Comparison of ENCODE assay signal across 25 cellular contexts in genomic region chr7:99344061-99344647, GRCh38. TPM values are rescaled to one million over a fixed set of nuclear protein-coding genes. Genes with fewer than 3 reads are reported as not detected.
A peak's percentile ranks its signal among the peaks of the same experiment; 100 is the strongest.
DNase-seq lines count a peak whose midpoint lies in the region; ATAC-seq, FAIRE-seq and TF ChIP-seq lines count a peak whose summit lies in the region.
"Had no signal": no experiment of that assay in that cellular context is flagged by ENCODE, and none has a peak within 500 bp of the region (broad histone marks: within the 10 kb centered on the region; RNA-seq: fewer than 3 reads in every experiment).

No MANE protein-coding gene starts in this region.

- peak overlapping the region; percentile 16 for H3K27ac Mint-ChIP-seq in activated CD8-positive, alpha-beta T cell treated with anti-CD3 and anti-CD28 coated beads for 36 hours
- no peak overlapping the region for H3K27ac Mint-ChIP-seq in activated CD8-positive, alpha-beta T cell treated with anti-CD3 and anti-CD28 coated beads, Interleukin-2, amount 10 ng/mL, durations not matched to agents 7 days and 5 days
- peak overlapping the region; percentile 15 for H3K27ac Mint-ChIP-seq in activated CD8-positive, alpha-beta memory T cell treated with anti-CD3 and anti-CD28 coated beads, Interleukin-2, amount 10 ng/mL, durations not matched to agents 7 days and 5 days
- peak overlapping the region; percentile 57 for H3K27ac Mint-ChIP-seq in endothelial cell (ENCODE audit: unreplicated experiment)
- H3K27ac Mint-ChIP-seq: CD8-positive, alpha-beta T cell; H9 had no signal

- CTCF ChIA-PET in activated CD8-positive, alpha-beta T cell treated with anti-CD3 and anti-CD28 coated beads for 36 hours (lab: Charles Lee): no interaction called here
- CTCF ChIA-PET in activated CD8-positive, alpha-beta T cell treated with anti-CD3 and anti-CD28 coated beads, Interleukin-2, amount 10 ng/mL, durations not matched to agents 7 days and 5 days (lab: Charles Lee): interaction anchor here (0.6 to 1.9 kb wide), 2 partner anchors 14 to 101 kb away, joined by 4 read pairs; no protein-coding TSS in a partner anchor
- CTCF ChIA-PET in activated CD8-positive, alpha-beta memory T cell treated with anti-CD3 and anti-CD28 coated beads, Interleukin-2, amount 10 ng/mL, durations not matched to agents 7 days and 5 days (lab: Charles Lee): no interaction called here

- no peak for TF ChIP-seq CTCF in activated CD8-positive, alpha-beta T cell treated with anti-CD3 and anti-CD28 coated beads for 36 hours (IDR thresholded peaks at IDR 0.05)
- no peak for TF ChIP-seq CTCF in endothelial cell (IDR thresholded peaks at IDR 0.05; ENCODE audit: unreplicated experiment)

- intact Hi-C loops in activated CD8-positive, alpha-beta T cell treated with anti-CD3 and anti-CD28 coated beads for 36 hours (cut with micrococcal nuclease): no loop called here

- H3K4me3 Mint-ChIP-seq in activated CD8-positive, alpha-beta T cell treated with anti-CD3 and anti-CD28 coated beads for 36 hours: no peak overlapping the region
- no peak overlapping the region for H3K4me3 Mint-ChIP-seq in activated CD8-positive, alpha-beta T cell treated with anti-CD3 and anti-CD28 coated beads, Interleukin-2, amount 10 ng/mL, durations not matched to agents 7 days and 5 days
- no peak overlapping the region for H3K4me3 Mint-ChIP-seq in activated CD8-positive, alpha-beta memory T cell treated with anti-CD3 and anti-CD28 coated beads, Interleukin-2, amount 10 ng/mL, durations not matched to agents 7 days and 5 days
- peak overlapping the region; percentile 42 for H3K4me3 Mint-ChIP-seq in endothelial cell (ENCODE audit: unreplicated experiment)
- H3K4me3 Mint-ChIP-seq: CD8-positive, alpha-beta T cell; H9 had no signal

- H3K9me3 Mint-ChIP-seq in activated CD8-positive, alpha-beta T cell treated with anti-CD3 and anti-CD28 coated beads for 36 hours: no peaks in the 10 kb centered on the region
- no peaks in the 10 kb centered on the region for H3K9me3 Mint-ChIP-seq in activated CD8-positive, alpha-beta T cell treated with anti-CD3 and anti-CD28 coated beads, Interleukin-2, amount 10 ng/mL, durations not matched to agents 7 days and 5 days (ENCODE audit: insufficient read depth)
- no peaks in the 10 kb centered on the region for H3K9me3 Mint-ChIP-seq in activated CD8-positive, alpha-beta memory T cell treated with anti-CD3 and anti-CD28 coated beads, Interleukin-2, amount 10 ng/mL, durations not matched to agents 7 days and 5 days (ENCODE audit: low read depth)
- no peaks in the 10 kb centered on the region for H3K9me3 Mint-ChIP-seq in endothelial cell (ENCODE audit: unreplicated experiment)
- H3K9me3 Mint-ChIP-seq: CD8-positive, alpha-beta T cell; H9 had no signal

- POLR2A ChIA-PET in activated CD8-positive, alpha-beta T cell treated with anti-CD3 and anti-CD28 coated beads for 36 hours (lab: Charles Lee): no interaction called here
- POLR2A ChIA-PET in activated CD8-positive, alpha-beta T cell treated with anti-CD3 and anti-CD28 coated beads, Interleukin-2, amount 10 ng/mL, durations not matched to agents 7 days and 5 days (lab: Charles Lee): no interaction called here

- no peak for DNase-seq in activated CD8-positive, alpha-beta T cell treated with anti-CD3 and anti-CD28 coated beads for 36 hours
- DNase-seq in activated CD8-positive, alpha-beta T cell treated with anti-CD3 and anti-CD28 coated beads, Interleukin-2, amount 10 ng/mL, durations not matched to agents 7 days and 5 days: no peak
- DNase-seq in GM12892 (ENCODE audit: insufficient read length): no peak
- DNase-seq in activated CD8-positive, alpha-beta memory T cell treated with anti-CD3 and anti-CD28 coated beads, Interleukin-2, amount 10 ng/mL, durations not matched to agents 7 days and 5 days: no peak
- DNase-seq in endothelial cell (ENCODE audit: low spot score): no peak
- no peak for DNase-seq in SW 1271 (lab: John Stamatoyannopoulos, UW)
- DNase-seq in T-helper 9 cell: no peak
- DNase-seq: AML-193; C1 segment of cervical spinal cord; Calu3; CD8-positive, alpha-beta T cell; DMS153; GM23248; H9; KG1; NCI-H1092 treated with DMSO at 0.1 percent for 48 hours; NCI-H1436 treated with DMSO at 0.1 percent for 48 hours; NCI-H1930; NCI-H2227 treated with DMSO at 0.1 percent for 48 hours; NCI-H510A treated with DMSO at 0.1 percent for 48 hours; NCI-H748 treated with DMSO at 0.1 percent for 48 hours; PC-9 had no signal

- FAIRE-seq in GM12892 (lab: Jason Lieb, UNC): peak; percentile 5
- FAIRE-seq: GM18507, HepG2 had no signal

- peaks cover 40% of the 10 kb centered on the region for H3K36me3 Mint-ChIP-seq in activated CD8-positive, alpha-beta T cell treated with anti-CD3 and anti-CD28 coated beads for 36 hours (ENCODE audit: low read depth)
- H3K36me3 Mint-ChIP-seq in activated CD8-positive, alpha-beta T cell treated with anti-CD3 and anti-CD28 coated beads, Interleukin-2, amount 10 ng/mL, durations not matched to agents 7 days and 5 days (ENCODE audit: low read depth): peaks cover 44% of the 10 kb centered on the region
- H3K36me3 Mint-ChIP-seq in activated CD8-positive, alpha-beta memory T cell treated with anti-CD3 and anti-CD28 coated beads, Interleukin-2, amount 10 ng/mL, durations not matched to agents 7 days and 5 days: peaks cover 48% of the 10 kb centered on the region
- H3K36me3 Mint-ChIP-seq in endothelial cell (ENCODE audit: low read depth, unreplicated experiment): peaks cover 29% of the 10 kb centered on the region

- H3K4me1 Mint-ChIP-seq in activated CD8-positive, alpha-beta T cell treated with anti-CD3 and anti-CD28 coated beads for 36 hours (ENCODE audit: low read depth): peaks cover 4% of the 10 kb centered on the region
- no peaks in the 10 kb centered on the region for H3K4me1 Mint-ChIP-seq in activated CD8-positive, alpha-beta T cell treated with anti-CD3 and anti-CD28 coated beads, Interleukin-2, amount 10 ng/mL, durations not matched to agents 7 days and 5 days (ENCODE audit: low read depth)
- H3K4me1 Mint-ChIP-seq in activated CD8-positive, alpha-beta memory T cell treated with anti-CD3 and anti-CD28 coated beads, Interleukin-2, amount 10 ng/mL, durations not matched to agents 7 days and 5 days: peaks cover 10% of the 10 kb centered on the region
- no peaks in the 10 kb centered on the region for H3K4me1 Mint-ChIP-seq in endothelial cell (ENCODE audit: unreplicated experiment)
- H3K4me1 Mint-ChIP-seq: H9 had no signal

- no peak for ATAC-seq in activated CD8-positive, alpha-beta T cell treated with anti-CD3 and anti-CD28 coated beads for 36 hours
- no peak for ATAC-seq in activated CD8-positive, alpha-beta T cell treated with anti-CD3 and anti-CD28 coated beads, Interleukin-2, amount 10 ng/mL, durations not matched to agents 7 days and 5 days
- no peak for ATAC-seq in activated CD8-positive, alpha-beta memory T cell treated with anti-CD3 and anti-CD28 coated beads, Interleukin-2, amount 10 ng/mL, durations not matched to agents 7 days and 5 days
- ATAC-seq in HG02840 (IDR thresholded peaks at IDR 0.05; ENCODE audit: low FRiP score, unreplicated experiment): no peak
- ATAC-seq: CD8-positive, alpha-beta T cell; HepG2 had no signal

- H3K27me3 Mint-ChIP-seq in activated CD8-positive, alpha-beta T cell treated with anti-CD3 and anti-CD28 coated beads for 36 hours: no peaks in the 10 kb centered on the region
- H3K27me3 Mint-ChIP-seq in activated CD8-positive, alpha-beta T cell treated with anti-CD3 and anti-CD28 coated beads, Interleukin-2, amount 10 ng/mL, durations not matched to agents 7 days and 5 days (ENCODE audit: low read depth): no peaks in the 10 kb centered on the region
- H3K27me3 Mint-ChIP-seq in activated CD8-positive, alpha-beta memory T cell treated with anti-CD3 and anti-CD28 coated beads, Interleukin-2, amount 10 ng/mL, durations not matched to agents 7 days and 5 days: no peaks in the 10 kb centered on the region
- peaks cover 4% of the 10 kb centered on the region for H3K27me3 Mint-ChIP-seq in endothelial cell (ENCODE audit: unreplicated experiment)

- peak; percentile 27; the same call in 1 of the 2 replicates for TF ChIP-seq POLR2A in GM12892 (IDR thresholded peaks at IDR 0.05; ENCODE audit: low read depth, low read length)

RNA-seq across cellular contexts. Expression of gene ARPC1A, which starts 18.5 kb away (rescaled TPM):
- total RNA-seq in activated CD8-positive, alpha-beta T cell treated with anti-CD3 and anti-CD28 coated beads for 36 hours: 10 to 100 TPM; 45.4 to 45.8 TPM
- total RNA-seq in activated CD8-positive, alpha-beta T cell treated with anti-CD3 and anti-CD28 coated beads, Interleukin-2, amount 10 ng/mL, durations not matched to agents 7 days and 5 days: 10 to 100 TPM; 51.4 to 56.1 TPM
- polyA plus RNA-seq in GM12892 (2012; ENCODE audit: missing spikeins): 57.4 TPM
- total RNA-seq in activated CD8-positive, alpha-beta memory T cell treated with anti-CD3 and anti-CD28 coated beads, Interleukin-2, amount 10 ng/mL, durations not matched to agents 7 days and 5 days: 10 to 100 TPM; 53.2 to 56.3 TPM
- total RNA-seq in endothelial cell (ENCODE audit: unreplicated experiment): 196 TPM

RNA-seq across cellular contexts. Expression of gene ARPC1B, which starts 30.4 kb away (rescaled TPM):
- 100 to 1,000 TPM; 304 to 307 TPM for total RNA-seq in activated CD8-positive, alpha-beta T cell treated with anti-CD3 and anti-CD28 coated beads for 36 hours
- 100 to 1,000 TPM; 408 to 412 TPM for total RNA-seq in activated CD8-positive, alpha-beta T cell treated with anti-CD3 and anti-CD28 coated beads, Interleukin-2, amount 10 ng/mL, durations not matched to agents 7 days and 5 days
- 230 TPM for polyA plus RNA-seq in GM12892 (2012; ENCODE audit: missing spikeins)
- total RNA-seq in activated CD8-positive, alpha-beta memory T cell treated with anti-CD3 and anti-CD28 coated beads, Interleukin-2, amount 10 ng/mL, durations not matched to agents 7 days and 5 days: 100 to 1,000 TPM; 388 to 398 TPM
- total RNA-seq in endothelial cell (ENCODE audit: unreplicated experiment): 124 TPM
